In the genomic region with DNA sequence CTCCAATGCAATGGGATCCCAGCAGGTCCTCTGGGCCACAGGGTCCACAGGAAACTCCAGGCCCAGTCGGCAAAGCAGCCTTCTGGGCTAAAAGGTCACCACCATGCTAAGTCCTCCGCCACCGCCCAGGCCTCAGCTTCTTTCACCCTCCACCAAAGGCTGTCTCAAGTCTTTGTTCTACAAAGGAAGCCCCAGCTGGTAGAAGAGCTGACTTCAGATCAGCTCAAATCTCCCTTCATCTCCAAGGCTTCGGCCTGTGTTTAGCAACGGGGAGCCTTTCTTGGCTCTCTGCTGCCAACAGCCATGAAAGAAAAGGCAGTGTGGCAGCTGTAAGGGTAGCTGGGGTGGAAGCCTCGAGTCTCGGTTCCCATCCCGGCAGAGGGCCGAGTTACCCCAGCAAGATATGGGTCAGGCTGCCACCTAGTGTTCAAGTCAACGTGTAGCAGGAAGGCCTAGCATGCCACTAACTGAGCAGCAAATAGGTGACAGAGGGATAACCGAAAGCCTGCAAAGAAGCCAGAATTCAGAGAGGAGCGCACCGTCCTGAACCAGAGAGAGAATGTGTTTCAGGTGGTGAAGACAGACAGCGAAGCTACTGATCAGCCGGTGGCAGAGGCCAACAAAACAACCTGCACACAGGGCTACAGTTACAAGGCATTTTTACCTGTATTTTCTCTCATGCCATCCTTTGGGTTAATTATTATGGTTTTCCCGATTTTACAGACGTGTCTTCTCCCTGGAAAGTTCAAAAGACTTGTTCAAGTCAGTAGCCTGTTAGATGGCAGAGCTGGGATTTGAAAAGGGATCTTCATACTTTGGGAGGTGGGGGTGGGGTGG, we compare ENCODE assay signal across 8 cellular contexts. TPM values are rescaled to one million over a fixed set of nuclear protein-coding genes. Genes with fewer than 3 reads are reported as not detected.
DNase-seq lines count a peak whose midpoint lies in the region; ATAC-seq lines count a peak whose summit lies in the region.

No MANE protein-coding gene starts in this region.

- H3K79me2 ChIP-seq in mesendoderm (ENCODE audit: control insufficient read depth, insufficient read depth, low read length): no peaks in the 10 kb centered on the region

- no peak overlapping the region for H2BK120ac ChIP-seq in mesendoderm (ENCODE audit: low read depth, low read length)

- no peak overlapping the region for H2BK15ac ChIP-seq in mesendoderm (replicated peaks; ENCODE audit: low read depth)

- no peak overlapping the region for H4K5ac ChIP-seq in mesendoderm (ENCODE audit: low read length)

- no peak overlapping the region for H3K56ac ChIP-seq in mesendoderm (ENCODE audit: low read length)

- no peaks in the 10 kb centered on the region for H3K79me1 ChIP-seq in mesendoderm (ENCODE audit: low read length)

- H3K4ac ChIP-seq in mesendoderm (ENCODE audit: low read depth, low read length): no peak overlapping the region

- no peak overlapping the region for H2BK5ac ChIP-seq in mesendoderm (ENCODE audit: low read length)

- no peaks in the 10 kb centered on the region for H3K27me3 ChIP-seq in mesendoderm (ENCODE audit: insufficient read depth, low read length, poor library complexity)

- no peak overlapping the region for H3K18ac ChIP-seq in mesendoderm (ENCODE audit: low read length)

- H4K8ac ChIP-seq in mesendoderm (ENCODE audit: low read depth, low read length): no peak overlapping the region

- H3K4me3 Mint-ChIP-seq in activated CD4-positive, alpha-beta T cell treated with anti-CD3 and anti-CD28 coated beads, Interleukin-2, amount 10 ng/mL, durations not matched to agents 24 days and 14 days: no peak overlapping the region

- no CpG with 5 or more reads among the region's 17 CpGs for WGBS in mesendoderm (ENCODE audit: extremely low coverage, insufficient coverage, low lambda C conversion rate)

- ATAC-seq in GM18870 (IDR thresholded peaks at IDR 0.05; ENCODE audit: unreplicated experiment) (peak; percentile 69), HG03135 (IDR thresholded peaks at IDR 0.05; ENCODE audit: unreplicated experiment) (peak; percentile 90)

- no peak overlapping the region for H3K23ac ChIP-seq in mesendoderm (ENCODE audit: low read length)

- peak; percentile 83 for DNase-seq in Ammon's horn (ENCODE audit: low spot score)
- peak; percentile 44 to 72 for DNase-seq in NCI-H524 (lab: John Stamatoyannopoulos, UW)
- peak; percentile 89 for DNase-seq in activated CD4-positive, alpha-beta T cell treated with anti-CD3 and anti-CD28 coated beads, Interleukin-2, amount 10 ng/mL, durations not matched to agents 24 days and 14 days
- peak; percentile 36 to 68 for DNase-seq in dermis microvascular lymphatic vessel endothelial cell (ENCODE audit: low read depth in 2 of 2)
- DNase-seq in mesendoderm: peak; percentile 66
- DNase-seq in stimulated activated CD8-positive, alpha-beta memory T cell treated with anti-CD3 and anti-CD28 coated beads, Interleukin-4, amount 100 ng/mL, for 4 hours (ENCODE audit: low read depth in 2 of 2, low spot score in 1 of 2): peak; percentile 31 to 32

- no peaks in the 10 kb centered on the region for H3K9me3 Mint-ChIP-seq in activated CD4-positive, alpha-beta T cell treated with anti-CD3 and anti-CD28 coated beads, Interleukin-2, amount 10 ng/mL, durations not matched to agents 24 days and 14 days

- intact Hi-C loops in activated CD4-positive, alpha-beta T cell treated with anti-CD3 and anti-CD28 coated beads, Interleukin-2, amount 10 ng/mL, durations not matched to agents 24 days and 14 days (cut with micrococcal nuclease): loop anchor here (5.0 kb wide), 1 partner anchor 389 kb away; no protein-coding TSS in a partner anchor

- no peak overlapping the region for H3K4me3 ChIP-seq in mesendoderm (ENCODE audit: low read length)

- no peaks in the 10 kb centered on the region for H3K4me1 Mint-ChIP-seq in activated CD4-positive, alpha-beta T cell treated with anti-CD3 and anti-CD28 coated beads, Interleukin-2, amount 10 ng/mL, durations not matched to agents 24 days and 14 days

- H2AK5ac ChIP-seq in mesendoderm (ENCODE audit: low read length): no peak overlapping the region

- H3K27ac ChIP-seq in mesendoderm (ENCODE audit: low read depth, low read length): no peak overlapping the region

- no peaks in the 10 kb centered on the region for H3K36me3 Mint-ChIP-seq in activated CD4-positive, alpha-beta T cell treated with anti-CD3 and anti-CD28 coated beads, Interleukin-2, amount 10 ng/mL, durations not matched to agents 24 days and 14 days (ENCODE audit: low read depth)

- H3K27me3 Mint-ChIP-seq in activated CD4-positive, alpha-beta T cell treated with anti-CD3 and anti-CD28 coated beads, Interleukin-2, amount 10 ng/mL, durations not matched to agents 24 days and 14 days: peaks cover 22% of the 10 kb centered on the region

- H3K27ac Mint-ChIP-seq in activated CD4-positive, alpha-beta T cell treated with anti-CD3 and anti-CD28 coated beads, Interleukin-2, amount 10 ng/mL, durations not matched to agents 24 days and 14 days: no peak overlapping the region

- H3K36me3 ChIP-seq in mesendoderm (ENCODE audit: control insufficient read depth, insufficient read depth, low read length): no peaks in the 10 kb centered on the region

- no peak overlapping the region for H3K4me2 ChIP-seq in mesendoderm (ENCODE audit: low read length)

- H3K9ac ChIP-seq in mesendoderm (ENCODE audit: low read length): no peak overlapping the region

- no peaks in the 10 kb centered on the region for H3K4me1 ChIP-seq in mesendoderm (ENCODE audit: control insufficient read depth, low read depth, low read length)

RNA-seq across cellular contexts. Expression of a gene that starts 26.8 kb away (rescaled TPM):
- total RNA-seq in activated CD4-positive, alpha-beta T cell treated with anti-CD3 and anti-CD28 coated beads, Interleukin-2, amount 10 ng/mL, durations not matched to agents 24 days and 14 days: not detected in 2 replicates
- total RNA-seq in dermis microvascular lymphatic vessel endothelial cell: not detected in 2 replicates
- not detected for polyA plus RNA-seq in mesendoderm (2013, experiment 1 of 2)
- not detected for polyA plus RNA-seq in mesendoderm (2013, experiment 2 of 2)

Comparison
In these comparisons a context has a peak if more than half of its experiments do, and no peak if none do; other contexts are left out.
1. DNase-seq: peak in every context shown above with its lines; median percentile 89 in activated CD4-positive, alpha-beta T cell treated with anti-CD3 and anti-CD28 coated beads, Interleukin-2, amount 10 ng/mL, durations not matched to agents 24 days and 14 days; 83 in Ammon's horn; 66 in mesendoderm; 58 in NCI-H524; 52 in dermis microvascular lymphatic vessel endothelial cell; 32 in stimulated activated CD8-positive, alpha-beta memory T cell treated with anti-CD3 and anti-CD28 coated beads, Interleukin-4, amount 100 ng/mL, for 4 hours.